In genomic region chr4:65023877-65024670, GRCh38 we compare ENCODE assay signal across 20 cellular contexts.
DNase-seq lines count a peak whose midpoint lies in the region; TF ChIP-seq lines count a peak whose summit lies in the region.
"Had no signal": no experiment of that assay in that cellular context is flagged by ENCODE, and none has a peak within 500 bp of the region (broad histone marks: within the 10 kb centered on the region; RNA-seq: fewer than 3 reads in every experiment).

No MANE protein-coding gene starts in this region.

- no peaks in the 10 kb centered on the region for H3K9me3 ChIP-seq in Loucy (ENCODE audit: insufficient read depth, low read depth, low read length)
- H3K9me3 ChIP-seq: BLaER1, neutrophil had no signal

- TF ChIP-seq CTCF in Loucy (conservative IDR thresholded peaks at IDR 0.05; ENCODE audit: low read length) (no peak), dorsolateral prefrontal cortex (IDR thresholded peaks at IDR 0.05 in 54 of 56, conservative IDR thresholded peaks at IDR 0.05 in 2 of 56; ENCODE audit: low read depth in 1 of 56, partially characterized antibody in 56 of 56) (no peak), type B pancreatic cell (conservative IDR thresholded peaks at IDR 0.05) (no peak)

- no peaks in the 10 kb centered on the region for H3K9me3 Mint-ChIP-seq in type B pancreatic cell

- H3K27me3 Mint-ChIP-seq in type B pancreatic cell: no peaks in the 10 kb centered on the region
- H3K27me3 Mint-ChIP-seq: activated CD4-positive, alpha-beta memory T cell treated with anti-CD3 and anti-CD28 coated beads for 36 hours; activated naive CD4-positive, alpha-beta T cell treated with anti-CD3 and anti-CD28 coated beads, Interleukin-2, amount 10 ng/mL, durations not matched to agents 7 days and 5 days had no signal

- DNase-seq in Ammon's horn (ENCODE audit: low spot score): peak; percentile 69
- peak in 1 of 10 donors; percentile 21 for DNase-seq in dorsolateral prefrontal cortex
- DNase-seq in mucosa of gallbladder (ENCODE audit: low spot score): peak; percentile 73
- DNase-seq in RPMI8226: no peak
- DNase-seq in type B pancreatic cell (ENCODE audit: extremely low spot score, unreplicated experiment): no peak
- DNase-seq in stimulated activated CD4-positive, alpha-beta T cell treated with anti-CD3 and anti-CD28 coated beads, Interleukin-2, amount 100 ng/mL, for 24 hours: no peak
- DNase-seq: ACHN; activated CD4-positive, alpha-beta memory T cell treated with anti-CD3 and anti-CD28 coated beads for 36 hours; activated CD4-positive, CD25-positive, alpha-beta regulatory T cell treated with anti-CD3 and anti-CD28 coated beads, Interleukin-2, amount 50 U/mL, for 72 hours; activated CD8-positive, alpha-beta memory T cell treated with anti-CD3 and anti-CD28 coated beads, Interleukin-2, amount 50 U/mL, for 4 hours; activated naive CD4-positive, alpha-beta T cell treated with anti-CD3 and anti-CD28 coated beads, Interleukin-2, amount 10 ng/mL, durations not matched to agents 7 days and 5 days; brain microvascular endothelial cell; mammary epithelial cell; NCI-H1105 treated with DMSO at 0.1 percent for 48 hours; NCI-H2081 treated with DMSO at 0.1 percent for 48 hours; NCI-H446 treated with DMSO at 0.1 percent for 48 hours had no signal

- H3K4me3 Mint-ChIP-seq in type B pancreatic cell: no peak overlapping the region
- H3K4me3 Mint-ChIP-seq: activated CD4-positive, alpha-beta memory T cell treated with anti-CD3 and anti-CD28 coated beads for 36 hours; activated naive CD4-positive, alpha-beta T cell treated with anti-CD3 and anti-CD28 coated beads, Interleukin-2, amount 10 ng/mL, durations not matched to agents 7 days and 5 days had no signal

- peak overlapping the region in 2 of 59 donors; percentile 15 to 22 for H3K27ac ChIP-seq in dorsolateral prefrontal cortex
- H3K27ac ChIP-seq: BLaER1, brain microvascular endothelial cell, neutrophil, tibial nerve had no signal

- no peaks in the 10 kb centered on the region for H3K9me2 ChIP-seq in Loucy (replicated peaks; ENCODE audit: low read depth, low read length)

- peak overlapping the region; percentile 53; the same call in 1 of the 2 replicates for H2AFZ ChIP-seq in Loucy (ENCODE audit: low read length)

- H3K4me1 ChIP-seq in Loucy (ENCODE audit: insufficient read depth, low read length, poor library complexity, severe bottlenecking): peaks cover 13% of the 10 kb centered on the region
- H3K4me1 ChIP-seq: BLaER1, tibial nerve had no signal

- H3K4me1 Mint-ChIP-seq in type B pancreatic cell (ENCODE audit: unreplicated experiment): peaks cover 12% of the 10 kb centered on the region
- H3K4me1 Mint-ChIP-seq: activated naive CD4-positive, alpha-beta T cell treated with anti-CD3 and anti-CD28 coated beads, Interleukin-2, amount 10 ng/mL, durations not matched to agents 7 days and 5 days had no signal

- H3K4me2 ChIP-seq in Loucy (ENCODE audit: low read depth, low read length, poor library complexity, severe bottlenecking): no peak overlapping the region
- H3K4me2 ChIP-seq: BLaER1 had no signal

- H4K20me1 ChIP-seq in Loucy (ENCODE audit: insufficient read depth, low read length, poor library complexity, severe bottlenecking): no peaks in the 10 kb centered on the region
- H4K20me1 ChIP-seq: BLaER1 had no signal

- intact Hi-C loops in dorsolateral prefrontal cortex (cut with DNase I): no loop called here

- H3K27me3 ChIP-seq in Loucy (ENCODE audit: insufficient read depth, low read length, poor library complexity, severe bottlenecking) (no peaks in the 10 kb centered on the region), dorsolateral prefrontal cortex (no peaks in the 10 kb centered on the region)
- H3K27me3 ChIP-seq: BLaER1, brain microvascular endothelial cell, neutrophil, tibial nerve had no signal

- 0 out of 2 replicates have a peak, but pooled peaks cover 5% of the 10 kb centered on the region for H3F3A ChIP-seq in Loucy (ENCODE audit: low read depth)

- peak overlapping the region; percentile 29 for H3K9ac ChIP-seq in Loucy (ENCODE audit: low read depth, low read length, poor library complexity, severe bottlenecking)
- H3K9ac ChIP-seq: BLaER1 had no signal

- H3K4me3 ChIP-seq in Loucy (ENCODE audit: low read length, poor library complexity, severe bottlenecking) (no peak overlapping the region), dorsolateral prefrontal cortex (peak overlapping the region in 47 of 59 donors; percentile 5 to 54 (median 31))
- H3K4me3 ChIP-seq: BLaER1, tibial nerve had no signal

- H3K79me2 ChIP-seq in Loucy (ENCODE audit: insufficient read depth, low read length): no peaks in the 10 kb centered on the region

- H3K27ac Mint-ChIP-seq in type B pancreatic cell: no peak overlapping the region
- H3K27ac Mint-ChIP-seq: activated CD4-positive, alpha-beta memory T cell treated with anti-CD3 and anti-CD28 coated beads for 36 hours; activated naive CD4-positive, alpha-beta T cell treated with anti-CD3 and anti-CD28 coated beads, Interleukin-2, amount 10 ng/mL, durations not matched to agents 7 days and 5 days had no signal

- H3K36me3 ChIP-seq in Loucy (ENCODE audit: insufficient read depth, low read length): no peaks in the 10 kb centered on the region
- H3K36me3 ChIP-seq: BLaER1, brain microvascular endothelial cell, neutrophil, tibial nerve had no signal

- H3K36me3 Mint-ChIP-seq in type B pancreatic cell: no peaks in the 10 kb centered on the region
- H3K36me3 Mint-ChIP-seq: activated CD4-positive, alpha-beta memory T cell treated with anti-CD3 and anti-CD28 coated beads for 36 hours; activated naive CD4-positive, alpha-beta T cell treated with anti-CD3 and anti-CD28 coated beads, Interleukin-2, amount 10 ng/mL, durations not matched to agents 7 days and 5 days had no signal

Comparison
In these comparisons a context has a peak if more than half of its experiments do, and no peak if none do; other contexts are left out.
1. DNase-seq: peak in Ammon's horn (single experiment) and mucosa of gallbladder (single experiment); none in RPMI8226 (single experiment), type B pancreatic cell (single experiment) and stimulated activated CD4-positive, alpha-beta T cell treated with anti-CD3 and anti-CD28 coated beads, Interleukin-2, amount 100 ng/mL, for 24 hours (0 of 2).